10 cellular contexts compared by ENCODE assay signal in genomic region chr1:153261793-153262371, GRCh38. TPM values are rescaled to one million over a fixed set of nuclear protein-coding genes. Genes with fewer than 3 reads are reported as not detected.
DNase-seq lines count a peak whose midpoint lies in the region; ATAC-seq and TF ChIP-seq lines count a peak whose summit lies in the region.
"Had no signal": no experiment of that assay in that cellular context is flagged by ENCODE, and none has a peak within 500 bp of the region (broad histone marks: within the 10 kb centered on the region; RNA-seq: fewer than 3 reads in every experiment).

No MANE protein-coding gene starts in this region.

- ATAC-seq in WTC11 = peak; percentile 23; the same call in 1 of the 2 replicates
- no peak for ATAC-seq in stimulated activated effector memory CD8-positive, alpha-beta T cell treated with anti-CD3 and anti-CD28 coated beads, Interleukin-12 subunit alpha, Interleukin-12 subunit beta, amount 100 ng/mL, for 72 hours

- peaks cover 86% of the 10 kb centered on the region for H3K27me3 Mint-ChIP-seq in WTC11 (ENCODE audit: low read depth)

- peaks cover 13% of the 10 kb centered on the region for H3K4me1 Mint-ChIP-seq in WTC11
- peaks cover 33% of the 10 kb centered on the region for H3K4me1 Mint-ChIP-seq in stimulated activated effector memory CD8-positive, alpha-beta T cell treated with anti-CD3 and anti-CD28 coated beads, Interleukin-12 subunit alpha, Interleukin-12 subunit beta, amount 100 ng/mL, for 72 hours

- H3K4me3 Mint-ChIP-seq in WTC11 = peak overlapping the region; percentile 79
- H3K4me3 Mint-ChIP-seq in stimulated activated effector memory CD8-positive, alpha-beta T cell treated with anti-CD3 and anti-CD28 coated beads, Interleukin-12 subunit alpha, Interleukin-12 subunit beta, amount 100 ng/mL, for 72 hours = peak overlapping the region; percentile 59

- DNase-seq in DMS79 treated with DMSO at 0.1 percent for 48 hours (lab: John Stamatoyannopoulos, UW) (peak; percentile 60), DMS79 (lab: John Stamatoyannopoulos, UW) (no peak), WTC11 (ENCODE audit: low spot score) (no peak), iPS DF 6.9 (ENCODE audit: low read depth, low spot score) (no peak), iPS-NIHi7 (ENCODE audit: extremely low spot score) (no peak), DMS114 treated with DMSO at 0.1 percent for 48 hours (lab: John Stamatoyannopoulos, UW; ENCODE audit: unreplicated experiment) (no peak), NCI-H1694 treated with DMSO at 0.1 percent for 48 hours (lab: John Stamatoyannopoulos, UW) (no peak)
- no peak for DNase-seq in stimulated activated effector memory CD8-positive, alpha-beta T cell treated with anti-CD3 and anti-CD28 coated beads, Interleukin-12 subunit alpha, Interleukin-12 subunit beta, amount 100 ng/mL, for 72 hours (ENCODE audit: low spot score in 2 of 2)

- TF ChIP-seq CTCF in WTC11 (IDR thresholded peaks at IDR 0.05) = no peak

- CTCF ChIA-PET in WTC11 (lab: Charles Lee) = interaction anchor here (0.7 to 2.3 kb wide), 6 partner anchors 14 to 93 kb away, joined by 3 to 17 read pairs (median 4); no protein-coding TSS in a partner anchor

- H3K4me1 ChIP-seq in iPS DF 6.9 (ENCODE audit: control insufficient read depth, insufficient read depth, low read length) = 0 out of 2 replicates have a peak, but pooled peaks cover 1% of the 10 kb centered on the region

- H3K36me3 Mint-ChIP-seq in WTC11 = no peaks in the 10 kb centered on the region
- peaks cover 5% of the 10 kb centered on the region for H3K36me3 Mint-ChIP-seq in stimulated activated effector memory CD8-positive, alpha-beta T cell treated with anti-CD3 and anti-CD28 coated beads, Interleukin-12 subunit alpha, Interleukin-12 subunit beta, amount 100 ng/mL, for 72 hours

- H3K9me3 ChIP-seq in iPS DF 6.9 (ENCODE audit: control insufficient read depth, insufficient read depth, low read length) = no peaks in the 10 kb centered on the region

- peaks cover 25% of the 10 kb centered on the region for H3K27me3 ChIP-seq in iPS DF 6.9 (ENCODE audit: control insufficient read depth, insufficient read depth, low read length)

- POLR2A ChIA-PET in WTC11 (lab: Charles Lee) = no interaction called here

- H3K36me3 ChIP-seq in iPS DF 6.9 (ENCODE audit: control insufficient read depth, insufficient read depth, low read length) = no peaks in the 10 kb centered on the region

- H3K9me3 Mint-ChIP-seq in WTC11 = no peaks in the 10 kb centered on the region
- H3K9me3 Mint-ChIP-seq in stimulated activated effector memory CD8-positive, alpha-beta T cell treated with anti-CD3 and anti-CD28 coated beads, Interleukin-12 subunit alpha, Interleukin-12 subunit beta, amount 100 ng/mL, for 72 hours = no peaks in the 10 kb centered on the region

- H3K27ac Mint-ChIP-seq in WTC11 = no peak overlapping the region
- no peak overlapping the region for H3K27ac Mint-ChIP-seq in stimulated activated effector memory CD8-positive, alpha-beta T cell treated with anti-CD3 and anti-CD28 coated beads, Interleukin-12 subunit alpha, Interleukin-12 subunit beta, amount 100 ng/mL, for 72 hours

- WGBS in iPS DF 6.9 (ENCODE audit: insufficient coverage, insufficient read length) = no CpG with 5 or more reads among the region's 18 CpGs

- H3K4me3 ChIP-seq in iPS DF 6.9 (ENCODE audit: low read length) = peak overlapping the region; percentile 45; the same call in 1 of the 2 replicates

- H3K27ac ChIP-seq in iPS DF 6.9 (ENCODE audit: low read length) = no peak overlapping the region
- H3K27ac ChIP-seq: 22Rv1 had no signal

TF ChIP-seq in WTC11, 78 proteins besides CTCF, POLR2A, EP300 and RAD21:
- TF ChIP-seq CREM (CRISPR knock-in tag; IDR thresholded peaks at IDR 0.05) (no peak), ZSCAN18 (CRISPR knock-in tag; IDR thresholded peaks at IDR 0.05) (no peak)

RNA-seq across cellular contexts. Expression of gene LORICRIN, which starts 2.4 kb away (rescaled TPM):
- total RNA-seq in WTC11 (2021) = not detected in 3 replicates
- total RNA-seq: T-helper 1 cell treated with Interleukin-12 subunit alpha and Interleukin-12 subunit beta and Interleukin-4 antibody, amounts not matched to agents 30 ng/mL and 1 ng/mL, for 36 hours had no signal

RNA-seq across cellular contexts. Expression of gene PRR9, which starts 44.5 kb away (rescaled TPM):
- total RNA-seq in WTC11 (2021) = not detected in 3 replicates
- total RNA-seq: T-helper 1 cell treated with Interleukin-12 subunit alpha and Interleukin-12 subunit beta and Interleukin-4 antibody, amounts not matched to agents 30 ng/mL and 1 ng/mL, for 36 hours had no signal

RNA-seq across cellular contexts. Expression of gene PGLYRP3, which starts 50.9 kb away (rescaled TPM):
- not detected in 3 replicates for total RNA-seq in WTC11 (2021)
- total RNA-seq: T-helper 1 cell treated with Interleukin-12 subunit alpha and Interleukin-12 subunit beta and Interleukin-4 antibody, amounts not matched to agents 30 ng/mL and 1 ng/mL, for 36 hours had no signal

RNA-seq across cellular contexts. Expression of gene LELP1, which starts 58.7 kb away (rescaled TPM):
- total RNA-seq in WTC11 (2021) = not detected in 3 replicates
- total RNA-seq: T-helper 1 cell treated with Interleukin-12 subunit alpha and Interleukin-12 subunit beta and Interleukin-4 antibody, amounts not matched to agents 30 ng/mL and 1 ng/mL, for 36 hours had no signal
